ENCODE assay signal across 19 cellular contexts in the genomic region with DNA sequence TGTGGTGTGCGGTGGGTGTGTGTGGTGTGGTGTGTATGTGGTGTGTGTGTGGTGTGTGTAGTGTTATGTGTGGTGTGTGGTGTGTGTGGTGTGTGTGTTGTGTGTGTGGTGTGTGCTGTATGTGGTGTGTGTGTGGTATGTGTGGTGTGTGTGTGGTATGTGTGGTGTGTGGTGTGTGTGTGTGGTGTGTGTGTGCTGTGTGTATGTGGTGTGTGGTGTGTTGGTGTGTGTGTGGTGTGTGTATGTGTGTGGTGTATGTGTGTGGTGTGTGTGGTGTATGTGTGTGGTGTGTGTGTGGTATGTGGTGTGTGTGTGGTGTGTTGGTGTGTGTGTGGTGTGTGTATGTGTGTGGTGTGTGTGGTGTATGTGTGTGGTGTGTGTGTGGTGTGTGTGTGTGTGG.
"Had no signal": no experiment of that assay in that cellular context is flagged by ENCODE, and none has a peak within 500 bp of the region (broad histone marks: within the 10 kb centered on the region; RNA-seq: fewer than 3 reads in every experiment).

No MANE protein-coding gene starts in this region.

- H3K27ac ChIP-seq: ascending aorta, cardiac muscle cell, esophagus muscularis mucosa, left ventricle myocardium inferior, prostate gland had no signal

- H3K9me3 ChIP-seq: ascending aorta, prostate gland, thoracic aorta had no signal

- H3K9me3 Mint-ChIP-seq: activated CD4-positive, alpha-beta memory T cell treated with anti-CD3 and anti-CD28 coated beads, Interleukin-2, amount 10 ng/mL, durations not matched to agents 7 days and 5 days; activated naive CD8-positive, alpha-beta T cell treated with anti-CD3 and anti-CD28 coated beads, Interleukin-2, amount 50 U/mL, for 24 hours; nephron; WTC11 had no signal

- H3K4me3 ChIP-seq: ascending aorta, cardiac muscle cell, esophagus muscularis mucosa, left ventricle myocardium inferior, prostate gland, stomach, thoracic aorta had no signal

- H3K36me3 Mint-ChIP-seq: WTC11 had no signal

- FAIRE-seq: endometrium, TTC549 had no signal

- H3K36me3 ChIP-seq: ascending aorta, cardiac muscle cell, esophagus muscularis mucosa, left ventricle myocardium inferior, prostate gland, stomach, thoracic aorta had no signal

- H3K4me1 ChIP-seq: ascending aorta, prostate gland had no signal

- DNase-seq: activated CD4-positive, alpha-beta memory T cell treated with anti-CD3 and anti-CD28 coated beads, Interleukin-2, amount 10 ng/mL, durations not matched to agents 7 days and 5 days; activated CD4-positive, alpha-beta T cell treated with anti-CD3 and anti-CD28 coated beads for 4 hours; activated naive CD4-positive, alpha-beta T cell; activated naive CD8-positive, alpha-beta T cell treated with anti-CD3 and anti-CD28 coated beads, Interleukin-2, amount 50 U/mL, for 24 hours; activated T-cell treated with anti-CD3 and anti-CD28 coated beads for 4 hours; hypothalamus; left ventricle myocardium inferior; mesendoderm; right cardiac atrium; stomach had no signal

- H3K27me3 ChIP-seq: ascending aorta, cardiac muscle cell, esophagus muscularis mucosa, stomach had no signal

- H3K27ac Mint-ChIP-seq: activated CD4-positive, alpha-beta memory T cell treated with anti-CD3 and anti-CD28 coated beads, Interleukin-2, amount 10 ng/mL, durations not matched to agents 7 days and 5 days; activated naive CD8-positive, alpha-beta T cell treated with anti-CD3 and anti-CD28 coated beads, Interleukin-2, amount 50 U/mL, for 24 hours; WTC11 had no signal

- H3K4me3 Mint-ChIP-seq: activated CD4-positive, alpha-beta memory T cell treated with anti-CD3 and anti-CD28 coated beads, Interleukin-2, amount 10 ng/mL, durations not matched to agents 7 days and 5 days; activated naive CD8-positive, alpha-beta T cell treated with anti-CD3 and anti-CD28 coated beads, Interleukin-2, amount 50 U/mL, for 24 hours; nephron; WTC11 had no signal

- ATAC-seq: activated naive CD8-positive, alpha-beta T cell treated with anti-CD3 and anti-CD28 coated beads, Interleukin-2, amount 50 U/mL, for 24 hours; WTC11 had no signal
